In the genomic region with DNA sequence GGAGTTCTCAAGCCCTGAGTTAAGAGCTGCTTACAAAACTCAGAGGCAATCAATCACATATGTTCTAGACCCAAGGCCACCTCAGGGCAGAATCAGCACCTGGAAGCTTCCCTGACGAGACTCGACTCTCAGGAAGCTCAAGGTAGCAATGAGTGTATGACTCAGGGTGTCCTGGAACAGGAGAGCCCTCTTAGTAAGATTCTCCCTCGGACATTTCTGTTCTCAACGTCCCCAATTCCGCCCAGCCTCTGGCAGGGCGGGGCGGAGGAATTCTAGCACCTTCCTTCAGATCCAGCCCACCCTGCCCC, we compare ENCODE assay signal across 19 cellular contexts. TPM values are rescaled to one million over a fixed set of nuclear protein-coding genes. Genes with fewer than 3 reads are reported as not detected.
"Had no signal": no experiment of that assay in that cellular context is flagged by ENCODE, and none has a peak within 500 bp of the region (broad histone marks: within the 10 kb centered on the region; RNA-seq: fewer than 3 reads in every experiment).

No MANE protein-coding gene starts in this region.

- H3K9me3 ChIP-seq: esophagus muscularis mucosa, right atrium auricular region, thyroid gland, vagina had no signal

- H3K36me3 ChIP-seq: esophagus muscularis mucosa, right atrium auricular region, thyroid gland, vagina had no signal

- H3K27me3 ChIP-seq: right atrium auricular region, thyroid gland, vagina had no signal

- H3K4me3 Mint-ChIP-seq: activated CD4-positive, alpha-beta T cell treated with anti-CD3 and anti-CD28 coated beads, Interleukin-2, amount 10 ng/mL, durations not matched to agents 7 days and 5 days; activated CD8-positive, alpha-beta T cell treated with anti-CD3 and anti-CD28 coated beads, Interleukin-2, amount 10 ng/mL, durations not matched to agents 7 days and 5 days; activated naive CD8-positive, alpha-beta T cell treated with anti-CD3 and anti-CD28 coated beads, Interleukin-2, amount 10 ng/mL, durations not matched to agents 7 days and 5 days; activated T-cell treated with anti-CD3 and anti-CD28 coated beads, Interleukin-2, amount 50 U/mL, for 24 hours had no signal

- H3K9me3 Mint-ChIP-seq: activated CD4-positive, alpha-beta T cell treated with anti-CD3 and anti-CD28 coated beads, Interleukin-2, amount 10 ng/mL, durations not matched to agents 7 days and 5 days; activated naive CD8-positive, alpha-beta T cell treated with anti-CD3 and anti-CD28 coated beads, Interleukin-2, amount 10 ng/mL, durations not matched to agents 7 days and 5 days; activated T-cell treated with anti-CD3 and anti-CD28 coated beads, Interleukin-2, amount 50 U/mL, for 24 hours; activated T-helper 2 cell treated with anti-CD3 and anti-CD28 coated beads, Interferon-gamma antibody, Interleukin-2, Interleukin-4, amounts not matched to agents 10 μg/mL and 5 μg/mL and 100 μg/mL, durations not matched to agents 14 hours and 24 hours and 36 hours had no signal

- H3K4me3 ChIP-seq: esophagus muscularis mucosa, lung, right atrium auricular region, thyroid gland, vagina had no signal

- H3K27ac ChIP-seq: esophagus muscularis mucosa, right atrium auricular region, thyroid gland, vagina had no signal

- H3K27ac Mint-ChIP-seq: activated CD4-positive, alpha-beta T cell treated with anti-CD3 and anti-CD28 coated beads, Interleukin-2, amount 10 ng/mL, durations not matched to agents 7 days and 5 days; activated CD8-positive, alpha-beta T cell treated with anti-CD3 and anti-CD28 coated beads, Interleukin-2, amount 10 ng/mL, durations not matched to agents 7 days and 5 days; activated naive CD8-positive, alpha-beta T cell treated with anti-CD3 and anti-CD28 coated beads, Interleukin-2, amount 10 ng/mL, durations not matched to agents 7 days and 5 days; activated T-cell treated with anti-CD3 and anti-CD28 coated beads, Interleukin-2, amount 50 U/mL, for 24 hours; activated T-helper 2 cell treated with anti-CD3 and anti-CD28 coated beads, Interferon-gamma antibody, Interleukin-2, Interleukin-4, amounts not matched to agents 10 μg/mL and 5 μg/mL and 100 μg/mL, durations not matched to agents 14 hours and 24 hours and 36 hours had no signal

- H3K36me3 Mint-ChIP-seq: activated naive CD8-positive, alpha-beta T cell treated with anti-CD3 and anti-CD28 coated beads, Interleukin-2, amount 10 ng/mL, durations not matched to agents 7 days and 5 days had no signal

- DNase-seq: activated naive CD4-positive, alpha-beta T cell treated with Interleukin-2 at 50 U/mL for 16 hours; activated naive CD8-positive, alpha-beta T cell treated with anti-CD3 and anti-CD28 coated beads, Interleukin-2, amount 10 ng/mL, durations not matched to agents 7 days and 5 days; activated T-cell treated with anti-CD3 and anti-CD28 coated beads, Interleukin-2, amount 50 U/mL, for 24 hours; amygdala; central memory CD4-positive, alpha-beta T cell; left colon; occipital lobe; stimulated activated CD4-positive, alpha-beta T cell treated with anti-CD3 and anti-CD28 coated beads, Interleukin-2, amount 100 ng/mL, for 24 hours; stimulated activated naive CD4-positive, alpha-beta T cell treated with Interleukin-2 at 50 U/mL for 16 hours; T-helper 9 cell; thyroid gland had no signal

- H3K4me1 ChIP-seq: esophagus muscularis mucosa, right atrium auricular region, thyroid gland, vagina had no signal

RNA-seq across cellular contexts. Expression of a gene that starts 41.3 kb away (rescaled TPM):
- total RNA-seq: activated T-helper 2 cell treated with anti-CD3 and anti-CD28 coated beads, Interferon-gamma antibody, Interleukin-2, Interleukin-4, amounts not matched to agents 10 μg/mL and 5 μg/mL and 100 μg/mL, durations not matched to agents 14 hours and 24 hours and 36 hours had no signal
- polyA plus RNA-seq: neural cell had no signal
